ENCODE assay signal across 18 cellular contexts in genomic region chr10:124049484-124049883, GRCh38. TPM values are rescaled to one million over a fixed set of nuclear protein-coding genes. Genes with fewer than 3 reads are reported as not detected.
DNase-seq lines count a peak whose midpoint lies in the region; ATAC-seq, FAIRE-seq and TF ChIP-seq lines count a peak whose summit lies in the region.
"Had no signal": no experiment of that assay in that cellular context is flagged by ENCODE, and none has a peak within 500 bp of the region (broad histone marks: within the 10 kb centered on the region; RNA-seq: fewer than 3 reads in every experiment).

No MANE protein-coding gene starts in this region.

- peaks cover 28% of the 10 kb centered on the region for H3K4me1 Mint-ChIP-seq in MCF 10A (ENCODE audit: insufficient read depth, unreplicated experiment)
- H3K4me1 Mint-ChIP-seq: activated CD8-positive, alpha-beta memory T cell treated with anti-CD3 and anti-CD28 coated beads, Interleukin-2, amount 10 ng/mL, durations not matched to agents 7 days and 5 days; activated naive CD4-positive, alpha-beta T cell treated with anti-CD3 and anti-CD28 coated beads, Interleukin-2, amount 10 ng/mL, durations not matched to agents 7 days and 5 days had no signal

- H3K4me2 ChIP-seq in neuronal stem cell (ENCODE audit: insufficient read depth, low read length, poor library complexity, severe bottlenecking): no peak overlapping the region

- H3K27ac ChIP-seq in breast epithelium (peak overlapping the region in 1 of 2 donors; percentile 4), kidney (ENCODE audit: low read depth in 2 of 2, low read length in 2 of 2) (no peak overlapping the region), neuronal stem cell (replicated peaks; ENCODE audit: low read length) (no peak overlapping the region)
- H3K27ac ChIP-seq: cardiac muscle cell, suprapubic skin had no signal

- intact Hi-C loops in MCF 10A (cut with micrococcal nuclease) (loop anchor here (5.0 kb wide), 1 partner anchor 103 kb away; no protein-coding TSS in a partner anchor), breast epithelium (cut with DNase I; ENCODE audit: low total_unique reads) (no loop called here), kidney (cut with DNase I) (no loop called here)

- H2BK5ac ChIP-seq in neuronal stem cell (ENCODE audit: low read length): no peak overlapping the region

- no peak overlapping the region for H2BK120ac ChIP-seq in neuronal stem cell (ENCODE audit: low read depth, low read length)

- no peak overlapping the region for H2AFZ ChIP-seq in neuronal stem cell (ENCODE audit: low read length)

- H3K36me3 Mint-ChIP-seq in MCF 10A (ENCODE audit: insufficient read depth, unreplicated experiment): peaks cover 15% of the 10 kb centered on the region
- H3K36me3 Mint-ChIP-seq: activated CD8-positive, alpha-beta memory T cell treated with anti-CD3 and anti-CD28 coated beads, Interleukin-2, amount 10 ng/mL, durations not matched to agents 7 days and 5 days; activated naive CD4-positive, alpha-beta T cell treated with anti-CD3 and anti-CD28 coated beads, Interleukin-2, amount 10 ng/mL, durations not matched to agents 7 days and 5 days had no signal

- ATAC-seq in GM21526 (IDR thresholded peaks at IDR 0.05; ENCODE audit: low FRiP score, unreplicated experiment): no peak
- ATAC-seq: activated CD8-positive, alpha-beta memory T cell treated with anti-CD3 and anti-CD28 coated beads, Interleukin-2, amount 10 ng/mL, durations not matched to agents 7 days and 5 days had no signal

- H2BK15ac ChIP-seq in neuronal stem cell (ENCODE audit: low read length): no peak overlapping the region

- WGBS in neuronal stem cell (ENCODE audit: extremely low coverage in 2 of 2, insufficient read length in 2 of 2, insufficient replicate concordance in 1 of 2), 2 donors: no CpG with 5 or more reads among the region's 5 CpGs

- no peak overlapping the region for H3K4ac ChIP-seq in neuronal stem cell (ENCODE audit: low read length)

- H3K27ac Mint-ChIP-seq in MCF 10A (ENCODE audit: low read depth, unreplicated experiment): peak overlapping the region; percentile 47
- H3K27ac Mint-ChIP-seq: activated CD8-positive, alpha-beta memory T cell treated with anti-CD3 and anti-CD28 coated beads, Interleukin-2, amount 10 ng/mL, durations not matched to agents 7 days and 5 days had no signal

- no peaks in the 10 kb centered on the region for H3K36me3 ChIP-seq in breast epithelium
- no peaks in the 10 kb centered on the region for H3K36me3 ChIP-seq in adipocyte (ENCODE audit: control insufficient read depth, insufficient read depth, low read length, severe bottlenecking)
- H3K36me3 ChIP-seq in kidney (ENCODE audit: control insufficient read depth in 1 of 2, insufficient read depth in 2 of 2, low read length in 2 of 2): no peaks in the 10 kb centered on the region
- H3K36me3 ChIP-seq in neuronal stem cell (replicated peaks in 1 of 2; ENCODE audit: control insufficient read depth in 2 of 2, insufficient read depth in 2 of 2, low read length in 2 of 2): peaks cover 0 to 12% of the 10 kb centered on the region in 2 donors
- H3K36me3 ChIP-seq: cardiac muscle cell had no signal

- no peak overlapping the region for H2BK12ac ChIP-seq in neuronal stem cell (ENCODE audit: low read length)

- H2AK5ac ChIP-seq in neuronal stem cell (ENCODE audit: low read depth, low read length): no peak overlapping the region

- no peaks in the 10 kb centered on the region for H3K79me1 ChIP-seq in neuronal stem cell (ENCODE audit: low read depth, low read length)

- TF ChIP-seq POLR2A in breast epithelium (IDR thresholded peaks at IDR 0.05): no peak

- H3K4me1 ChIP-seq in breast epithelium (no peaks in the 10 kb centered on the region), adipocyte (ENCODE audit: control insufficient read depth, insufficient read depth, low read length) (no peaks in the 10 kb centered on the region), kidney (ENCODE audit: control insufficient read depth in 1 of 2, insufficient read depth in 1 of 2, low read depth in 1 of 2, low read length in 2 of 2) (peaks cover 0 to 2% of the 10 kb centered on the region in 2 donors), neuronal stem cell (ENCODE audit: control insufficient read depth in 2 of 2, insufficient read depth in 1 of 2, low read depth in 1 of 2, low read length in 2 of 2) (peaks cover 6 to 14% of the 10 kb centered on the region in 2 donors)
- H3K4me1 ChIP-seq: suprapubic skin had no signal

- CTCF ChIA-PET in MCF 10A (lab: Yijun Ruan, JAX): interaction anchor here (0.6 to 2.9 kb wide), 3 partner anchors 41 to 340 kb away, joined by 3 to 9 read pairs (median 3); partner anchors contain the start of gene CHST15

- H3K14ac ChIP-seq in neuronal stem cell (ENCODE audit: low read length): no peak overlapping the region

- no peak for TF ChIP-seq CTCF in MCF 10A (IDR thresholded peaks at IDR 0.05; ENCODE audit: unreplicated experiment)
- TF ChIP-seq CTCF in breast epithelium (IDR thresholded peaks at IDR 0.05): no peak
- no peak for TF ChIP-seq CTCF in kidney (IDR thresholded peaks at IDR 0.05; ENCODE audit: borderline replicate concordance, extremely low read depth, insufficient read depth)

- H3K23ac ChIP-seq in neuronal stem cell (ENCODE audit: low read depth, low read length, poor library complexity): no peak overlapping the region

- H4K91ac ChIP-seq in neuronal stem cell (ENCODE audit: low read depth, low read length, poor library complexity): no peak overlapping the region

- H3K9me3 ChIP-seq in breast epithelium: no peaks in the 10 kb centered on the region
- H3K9me3 ChIP-seq in adipocyte (ENCODE audit: control insufficient read depth, low read length): no peaks in the 10 kb centered on the region
- no peaks in the 10 kb centered on the region for H3K9me3 ChIP-seq in kidney (ENCODE audit: control insufficient read depth in 1 of 2, low read length in 2 of 2)
- H3K9me3 ChIP-seq in neuronal stem cell (replicated peaks in 1 of 2; ENCODE audit: control insufficient read depth in 2 of 2, insufficient read depth in 1 of 2, low read depth in 1 of 2, low read length in 2 of 2): peaks cover 0 to 9% of the 10 kb centered on the region in 2 donors
- H3K9me3 ChIP-seq: suprapubic skin had no signal

- H3K4me3 ChIP-seq in breast epithelium (no peak overlapping the region), adipocyte (ENCODE audit: low read length) (no peak overlapping the region), kidney (ENCODE audit: low read length in 2 of 2) (no peak overlapping the region), neuronal stem cell (ENCODE audit: low read length in 2 of 2) (no peak overlapping the region)
- H3K4me3 ChIP-seq: cardiac muscle cell, suprapubic skin had no signal

- H3K27me3 Mint-ChIP-seq in MCF 10A (ENCODE audit: insufficient read depth, unreplicated experiment): no peaks in the 10 kb centered on the region

- H3K4me3 Mint-ChIP-seq in MCF 10A (ENCODE audit: unreplicated experiment): no peak overlapping the region
- H3K4me3 Mint-ChIP-seq: activated CD8-positive, alpha-beta memory T cell treated with anti-CD3 and anti-CD28 coated beads, Interleukin-2, amount 10 ng/mL, durations not matched to agents 7 days and 5 days; activated naive CD4-positive, alpha-beta T cell treated with anti-CD3 and anti-CD28 coated beads, Interleukin-2, amount 10 ng/mL, durations not matched to agents 7 days and 5 days had no signal

- DNase-seq in MCF 10A (ENCODE audit: unreplicated experiment) (peak; percentile 78), breast epithelium (ENCODE audit: low spot score in 2 of 2) (no peak), adipocyte (ENCODE audit: low read depth) (peak; percentile 24), kidney (peak; percentile 5), neuronal stem cell (ENCODE audit: low spot score) (no peak), inferior parietal cortex (ENCODE audit: extremely low spot score) (no peak)
- DNase-seq in activated effector memory CD4-positive, alpha-beta T cell treated with anti-CD3 and anti-CD28 coated beads, Interleukin-2, amount 50 U/mL, for 16 hours: no peak
- DNase-seq: activated CD4-positive, CD25-positive, alpha-beta regulatory T cell; activated CD8-positive, alpha-beta memory T cell treated with anti-CD3 and anti-CD28 coated beads, Interleukin-2, amount 10 ng/mL, durations not matched to agents 7 days and 5 days; activated naive CD4-positive, alpha-beta T cell treated with anti-CD3 and anti-CD28 coated beads, Interleukin-2, amount 10 ng/mL, durations not matched to agents 7 days and 5 days; islet precursor cell; Kasumi-1; NCI-H187; stimulated activated CD4-positive, alpha-beta T cell treated with anti-CD3 and anti-CD28 coated beads, Interleukin-15, amount 100 ng/mL, for 24 hours had no signal

- POLR2A ChIA-PET in MCF 10A (lab: Yijun Ruan, JAX): interaction anchor here (0.6 to 1.1 kb wide), 2 partner anchors 14 to 697 kb away, joined by 3 to 4 read pairs; no protein-coding TSS in a partner anchor

- H4K8ac ChIP-seq in neuronal stem cell (ENCODE audit: low read depth, low read length): no peak overlapping the region

- BruUV-seq in MCF 10A (replicated peaks; lab: Mats Ljungman, UMichigan): no TSS peak

- H3K27me3 ChIP-seq in breast epithelium (no peaks in the 10 kb centered on the region), adipocyte (replicated peaks; ENCODE audit: control insufficient read depth, insufficient read depth, low read length) (no peaks in the 10 kb centered on the region), neuronal stem cell (ENCODE audit: control insufficient read depth in 3 of 3, insufficient read depth in 3 of 3, low read depth in 1 of 3, low read length in 3 of 3) (no peaks in the 10 kb centered on the region)
- H3K27me3 ChIP-seq: cardiac muscle cell, suprapubic skin had no signal

- H3K9ac ChIP-seq in adipocyte (ENCODE audit: low read length) (no peak overlapping the region), kidney (ENCODE audit: low read length in 2 of 2) (no peak overlapping the region), neuronal stem cell (ENCODE audit: low read depth, low read length, poor library complexity) (no peak overlapping the region)

- no peak for FAIRE-seq in kidney (lab: Jason Lieb, UNC)
- FAIRE-seq: endometrium had no signal

- no peak overlapping the region for H3K18ac ChIP-seq in neuronal stem cell (ENCODE audit: low read length)

- peaks cover 7% of the 10 kb centered on the region for H3K9me3 Mint-ChIP-seq in MCF 10A (ENCODE audit: unreplicated experiment)
- H3K9me3 Mint-ChIP-seq: activated naive CD4-positive, alpha-beta T cell treated with anti-CD3 and anti-CD28 coated beads, Interleukin-2, amount 10 ng/mL, durations not matched to agents 7 days and 5 days had no signal

RNA-seq across cellular contexts. Expression of gene CHST15, which starts 43.9 kb away (rescaled TPM):
- total RNA-seq in MCF 10A (2022) (32.8 and 38.8 TPM in 2 replicates), breast epithelium (10 to 100 TPM; 19.0 to 57.8 (median 56.4) TPM), kidney (39.7 TPM)
- 2.8 TPM for polyA plus RNA-seq in kidney (ENCODE audit: insufficient read depth, low read depth, low replicate concordance)
- polyA plus RNA-seq in neuronal stem cell (2013, experiment 1 of 2): 0.42 TPM
- polyA plus RNA-seq in neuronal stem cell (2013, experiment 2 of 2): 0.43 TPM

Comparison
In these comparisons a context has a peak if more than half of its experiments do, and no peak if none do; other contexts are left out.
1. DNase-seq: peak in MCF 10A (single experiment), adipocyte (single experiment) and kidney (single experiment); none in breast epithelium (0 of 2), neuronal stem cell (single experiment), inferior parietal cortex (single experiment) and activated effector memory CD4-positive, alpha-beta T cell treated with anti-CD3 and anti-CD28 coated beads, Interleukin-2, amount 50 U/mL, for 16 hours (single experiment).